ENCODE assay signal across 1 cellular context in the genomic region with DNA sequence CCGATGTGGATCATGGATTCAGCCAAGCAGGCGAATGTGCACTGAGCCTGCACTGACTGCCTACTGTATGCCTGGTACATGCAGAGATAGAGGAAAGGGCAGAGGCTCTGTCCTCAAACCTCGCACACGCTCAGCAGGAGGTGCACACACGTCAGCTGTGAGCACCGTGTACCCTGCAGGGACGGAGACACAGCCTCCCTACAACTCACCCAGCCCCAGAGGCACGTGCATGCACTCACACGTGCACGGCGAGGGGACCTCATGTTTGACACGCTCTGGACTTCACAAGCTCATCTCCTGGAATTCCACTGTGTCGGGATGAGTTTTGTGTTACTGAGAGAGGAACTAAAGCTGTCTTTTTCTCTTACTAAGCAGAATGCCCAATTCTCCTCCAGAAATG.
A peak's percentile ranks its signal among the peaks of the same experiment; 100 is the strongest.
TF ChIP-seq lines count a peak whose summit lies in the region.

No MANE protein-coding gene starts in this region.

TF ChIP-seq in HepG2, 621 proteins besides CTCF, POLR2A, EP300 and RAD21 (continued from another document):
- TF ChIP-seq, protein P1, sequence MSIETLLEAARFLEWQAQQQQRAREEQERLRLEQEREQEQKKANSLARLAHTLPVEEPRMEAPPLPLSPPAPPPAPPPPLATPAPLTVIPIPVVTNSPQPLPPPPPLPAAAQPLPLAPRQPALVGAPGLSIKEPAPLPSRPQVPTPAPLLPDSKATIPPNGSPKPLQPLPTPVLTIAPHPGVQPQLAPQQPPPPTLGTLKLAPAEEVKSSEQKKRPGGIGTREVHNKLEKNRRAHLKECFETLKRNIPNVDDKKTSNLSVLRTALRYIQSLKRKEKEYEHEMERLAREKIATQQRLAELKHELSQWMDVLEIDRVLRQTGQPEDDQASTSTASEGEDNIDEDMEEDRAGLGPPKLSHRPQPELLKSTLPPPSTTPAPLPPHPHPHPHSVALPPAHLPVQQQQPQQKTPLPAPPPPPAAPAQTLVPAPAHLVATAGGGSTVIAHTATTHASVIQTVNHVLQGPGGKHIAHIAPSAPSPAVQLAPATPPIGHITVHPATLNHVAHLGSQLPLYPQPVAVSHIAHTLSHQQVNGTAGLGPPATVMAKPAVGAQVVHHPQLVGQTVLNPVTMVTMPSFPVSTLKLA (IDR thresholded peaks at IDR 0.05) = peak; percentile 82
- TF ChIP-seq SNAPC2 (CRISPR knock-in tag; IDR thresholded peaks at IDR 0.05) (no peak), GATAD1 (CRISPR knock-in tag; IDR thresholded peaks at IDR 0.05) (no peak), SP5 (CRISPR knock-in tag; IDR thresholded peaks at IDR 0.05; ENCODE audit: borderline replicate concordance, low read depth) (no peak)
